19 cellular contexts compared by ENCODE assay signal in the genomic region with DNA sequence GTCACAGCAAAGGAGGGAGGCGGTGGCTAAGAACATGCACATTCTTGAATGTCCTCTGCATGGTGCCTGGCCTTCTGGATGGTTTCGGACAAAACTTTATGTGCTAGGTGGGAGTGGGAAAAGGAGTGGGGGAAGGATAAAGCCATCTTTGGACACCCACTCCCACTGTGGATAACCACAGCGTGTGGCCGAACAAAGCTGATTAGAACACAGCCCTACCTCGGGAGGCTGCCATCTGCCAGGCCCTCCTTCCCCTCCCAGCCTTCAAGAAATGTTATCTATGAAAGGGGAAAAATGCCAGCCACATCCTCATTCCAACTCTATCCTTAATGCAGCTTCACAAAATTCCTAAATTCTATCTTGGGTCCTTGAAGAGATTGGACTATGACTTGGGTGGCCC. TPM values are rescaled to one million over a fixed set of nuclear protein-coding genes. Genes with fewer than 3 reads are reported as not detected.
DNase-seq lines count a peak whose midpoint lies in the region; ATAC-seq, FAIRE-seq and TF ChIP-seq lines count a peak whose summit lies in the region.
"Had no signal": no experiment of that assay in that cellular context is flagged by ENCODE, and none has a peak within 500 bp of the region (broad histone marks: within the 10 kb centered on the region; RNA-seq: fewer than 3 reads in every experiment).

No MANE protein-coding gene starts in this region.

- no peak overlapping the region for H3K9ac ChIP-seq in IMR-90 (ENCODE audit: low read depth, low read length)
- H3K9ac ChIP-seq in astrocyte (ENCODE audit: low read length), result no peak overlapping the region
- no peak overlapping the region for H3K9ac ChIP-seq in mesenchymal stem cell (ENCODE audit: low read length)

- no peak overlapping the region for H2AFZ ChIP-seq in IMR-90 (replicated peaks; ENCODE audit: low read length, poor library complexity)
- H2AFZ ChIP-seq in astrocyte (ENCODE audit: low read depth, low read length), result no peak overlapping the region
- H2AFZ ChIP-seq in mesenchymal stem cell (ENCODE audit: low read depth, low read length), result no peak overlapping the region

- no peaks in the 10 kb centered on the region for H3K27me3 Mint-ChIP-seq in astrocyte (ENCODE audit: low read depth, unreplicated experiment)
- H3K27me3 Mint-ChIP-seq: IgD-negative memory B cell had no signal

- H4K8ac ChIP-seq in IMR-90 (ENCODE audit: low read depth in 2 of 2, low read length in 2 of 2) (peak overlapping the region in 1 of 2 experiments; percentile 25; a peak in 1 of 4 replicates), mesenchymal stem cell (ENCODE audit: low read length) (peak overlapping the region; percentile 31)

- TF ChIP-seq CTCF in IMR-90 (conservative IDR thresholded peaks at IDR 0.05; ENCODE audit: low read depth, low read length) (no peak), astrocyte (IDR thresholded peaks at IDR 0.05; ENCODE audit: insufficient read depth, low read depth, low read length) (no peak)

- H2BK120ac ChIP-seq in IMR-90 (ENCODE audit: low read depth, low read length) (no peak overlapping the region), mesenchymal stem cell (ENCODE audit: low read depth, low read length) (no peak overlapping the region)

- CTCF ChIA-PET in IMR-90 (lab: Yijun Ruan, JAX), result interaction anchor here (1.0 kb wide), 1 partner anchor 19 kb away, joined by 3 read pairs; no protein-coding TSS in a partner anchor

- peak overlapping the region; percentile 20 for H2AK9ac ChIP-seq in IMR-90 (replicated peaks; ENCODE audit: low read depth, low read length, poor library complexity)

- intact Hi-C loops in IMR-90 (cut with micrococcal nuclease), result no loop called here

- H3K14ac ChIP-seq in IMR-90 (replicated peaks; ENCODE audit: low read depth, low read length) (peak overlapping the region; percentile 61; the same call in 1 of the 2 replicates), mesenchymal stem cell (ENCODE audit: low read length in 2 of 2) (no peak overlapping the region)

- H2BK5ac ChIP-seq in IMR-90 (ENCODE audit: low read depth, low read length, poor library complexity, severe bottlenecking) (peak overlapping the region; percentile 95), mesenchymal stem cell (ENCODE audit: low read depth, low read length, poor library complexity, severe bottlenecking) (no peak overlapping the region)

- H3K79me1 ChIP-seq in IMR-90 (ENCODE audit: low read depth in 1 of 2, low read length in 2 of 2) (peaks cover 20 to 70% of the 10 kb centered on the region in 2 experiments), mesenchymal stem cell (replicated peaks; ENCODE audit: low read length, poor library complexity, severe bottlenecking) (peaks cover 2% of the 10 kb centered on the region)

- H3K9me3 ChIP-seq in IMR-90 (ENCODE audit: control insufficient read depth, insufficient read depth, low read length) (no peaks in the 10 kb centered on the region), astrocyte (ENCODE audit: insufficient read depth, low read depth, low read length) (no peaks in the 10 kb centered on the region), mesenchymal stem cell (ENCODE audit: control insufficient read depth, low read length) (no peaks in the 10 kb centered on the region)

- H4K20me1 ChIP-seq in IMR-90 (ENCODE audit: insufficient read depth, low read length) (peaks cover 72% of the 10 kb centered on the region), astrocyte (ENCODE audit: insufficient read depth, low read length) (peaks cover 56% of the 10 kb centered on the region)

- TF ChIP-seq POLR2A in IMR-90 (IDR thresholded peaks at IDR 0.05; ENCODE audit: low read depth, low read length), result no peak

- ATAC-seq in IMR-90 (ENCODE audit: low read depth), result no peak
- ATAC-seq: GM12878; naive thymus-derived CD8-positive, alpha-beta T cell had no signal

- no peak for FAIRE-seq in astrocyte (lab: Jason Lieb, UNC)
- FAIRE-seq: GM12878 had no signal

- H3K4me2 ChIP-seq in IMR-90 (ENCODE audit: low read depth, low read length), result no peak overlapping the region
- H3K4me2 ChIP-seq in astrocyte (ENCODE audit: low read length), result no peak overlapping the region
- no peak overlapping the region for H3K4me2 ChIP-seq in mesenchymal stem cell (ENCODE audit: low read length, poor library complexity, severe bottlenecking)

- peak overlapping the region; percentile 10; the same call in 1 of the 2 replicates for H3K18ac ChIP-seq in IMR-90 (ENCODE audit: low read depth, low read length)
- H3K18ac ChIP-seq in mesenchymal stem cell (ENCODE audit: low read depth in 1 of 2, low read length in 2 of 2), result no peak overlapping the region

- DNase-seq in IMR-90 (no peak), astrocyte (ENCODE audit: low read depth) (no peak), mesenchymal stem cell (no peak), substantia nigra (lab: John Stamatoyannopoulos, UW) (no peak), NCI-H187 treated with DMSO at 0.1 percent for 48 hours (lab: John Stamatoyannopoulos, UW) (no peak), GM19240 (ENCODE audit: insufficient read length, low spot score) (no peak)
- no peak for DNase-seq in activated CD4-positive, alpha-beta T cell treated with anti-CD3 and anti-CD28 coated beads, Interleukin-2, amount 50 U/mL, for 4 hours
- DNase-seq in activated CD8-positive, alpha-beta memory T cell treated with anti-CD3 and anti-CD28 coated beads, Interleukin-2, amount 50 U/mL, for 48 hours, result no peak
- DNase-seq: activated CD4-positive, alpha-beta T cell treated with anti-CD3 and anti-CD28 coated beads, Interleukin-2, amount 50 U/mL, for 1 hour; activated T-cell treated with anti-CD3 and anti-CD28 coated beads, Interleukin-2, amount 50 U/mL, for 48 hours; hypothalamus; naive thymus-derived CD8-positive, alpha-beta T cell; NCI-H2107; stimulated activated naive CD4-positive, alpha-beta T cell; T-helper 9 cell had no signal

- H4K91ac ChIP-seq in IMR-90 (ENCODE audit: insufficient read depth, low read depth, low read length) (no peak overlapping the region), mesenchymal stem cell (ENCODE audit: low read length) (no peak overlapping the region)

- TF ChIP-seq RAD21 in IMR-90 (IDR thresholded peaks at IDR 0.05; ENCODE audit: low read length), result no peak

- H3K9me3 Mint-ChIP-seq in astrocyte (ENCODE audit: unreplicated experiment), result no peaks in the 10 kb centered on the region
- H3K9me3 Mint-ChIP-seq: CD14-positive monocyte; dendritic cell treated with granulocyte-macrophage colony-stimulating factor and Interleukin-4, amounts not matched to agents 40 ng/mL and 50 ng/mL, for 4 days; IgD-negative memory B cell; naive thymus-derived CD8-positive, alpha-beta T cell had no signal

- POLR2A ChIA-PET in IMR-90 (lab: Charles Lee; ENCODE audit: unreplicated experiment), result interaction anchor here (1.0 kb wide), 1 partner anchor 8 kb away, joined by 3 read pairs; no protein-coding TSS in a partner anchor

- H3K27me3 ChIP-seq in IMR-90 (ENCODE audit: control insufficient read depth, insufficient read depth, low read length) (no peaks in the 10 kb centered on the region), astrocyte (ENCODE audit: insufficient read depth, low read length) (no peaks in the 10 kb centered on the region), mesenchymal stem cell (ENCODE audit: control insufficient read depth in 1 of 2, insufficient read depth in 1 of 2, low read length in 2 of 2) (no peaks in the 10 kb centered on the region)

- no peak overlapping the region for H2BK20ac ChIP-seq in IMR-90 (ENCODE audit: low read depth, low read length)

- peaks cover 45% of the 10 kb centered on the region for H3K4me1 ChIP-seq in IMR-90 (ENCODE audit: control insufficient read depth, insufficient read depth, low read length)
- H3K4me1 ChIP-seq in astrocyte (ENCODE audit: insufficient read depth, low read length), result peaks cover 49% of the 10 kb centered on the region
- H3K4me1 ChIP-seq in mesenchymal stem cell (ENCODE audit: control insufficient read depth, insufficient read depth, low read depth, low read length), result peaks cover 67% of the 10 kb centered on the region

- peaks cover 60% of the 10 kb centered on the region for H3K36me3 ChIP-seq in IMR-90 (ENCODE audit: control insufficient read depth, insufficient read depth, low read length)
- peaks cover 54% of the 10 kb centered on the region for H3K36me3 ChIP-seq in astrocyte (ENCODE audit: insufficient read depth, low read length)
- H3K36me3 ChIP-seq in mesenchymal stem cell (ENCODE audit: control insufficient read depth in 1 of 2, insufficient read depth in 2 of 2, low read depth in 1 of 2, low read length in 2 of 2), result peaks cover 64 to 65% of the 10 kb centered on the region in 2 experiments

- peak overlapping the region; percentile 6 for H3K27ac Mint-ChIP-seq in astrocyte (ENCODE audit: unreplicated experiment)
- H3K27ac Mint-ChIP-seq: dendritic cell treated with granulocyte-macrophage colony-stimulating factor and Interleukin-4, amounts not matched to agents 40 ng/mL and 50 ng/mL, for 4 days; IgD-negative memory B cell; naive thymus-derived CD8-positive, alpha-beta T cell had no signal

- H2AK5ac ChIP-seq in IMR-90 (ENCODE audit: low read depth, low read length) (peak overlapping the region; percentile 4; the same call in 1 of the 2 replicates), mesenchymal stem cell (ENCODE audit: low read length, severe bottlenecking) (peak overlapping the region; percentile 51)

- in situ Hi-C loops in IMR-90 (cut with MboI; ENCODE audit: low sequenced_read_pairs), result loop anchor here (5.0 kb wide), 1 partner anchor 117 kb away; no protein-coding TSS in a partner anchor

- no CpG with 5 or more reads among the region's 5 CpGs for WGBS in IMR-90 (ENCODE audit: extremely low coverage in 2 of 2, insufficient read length in 1 of 2), 2 experiments
- 92% methylated on average over 5 of the region's 5 CpGs for WGBS in mesenchymal stem cell

- H3K4ac ChIP-seq in IMR-90 (ENCODE audit: low read depth, low read length) (peak overlapping the region; percentile 48), mesenchymal stem cell (ENCODE audit: low read depth in 1 of 2, low read length in 2 of 2) (no peak overlapping the region)

- H3K36me3 Mint-ChIP-seq in astrocyte (ENCODE audit: low read depth, unreplicated experiment), result peaks cover 34% of the 10 kb centered on the region
- H3K36me3 Mint-ChIP-seq: CD14-positive monocyte; IgD-negative memory B cell; naive thymus-derived CD8-positive, alpha-beta T cell had no signal

- no peak overlapping the region for H3K4me3 ChIP-seq in IMR-90 (ENCODE audit: insufficient read depth, low read depth, low read length)
- H3K4me3 ChIP-seq in astrocyte (ENCODE audit: insufficient read depth, low read depth, low read length), result no peak overlapping the region
- no peak overlapping the region for H3K4me3 ChIP-seq in mesenchymal stem cell (ENCODE audit: insufficient read depth in 1 of 2, low read depth in 1 of 2, low read length in 2 of 2)
- H3K4me3 ChIP-seq: GM12878 had no signal

- peak overlapping the region; percentile 10; the same call in 1 of the 2 replicates for H3K23ac ChIP-seq in IMR-90 (ENCODE audit: low read depth, low read length)
- no peak overlapping the region for H3K23ac ChIP-seq in mesenchymal stem cell (ENCODE audit: low read length in 2 of 2)

- peak overlapping the region; percentile 62; the same call in 1 of the 2 replicates for H3K27ac ChIP-seq in IMR-90 (ENCODE audit: insufficient read depth, low read length)
- peak overlapping the region; percentile 28 for H3K27ac ChIP-seq in astrocyte (ENCODE audit: low read depth, low read length)
- peak overlapping the region; percentile 80 for H3K27ac ChIP-seq in mesenchymal stem cell (ENCODE audit: low read length, poor library complexity, severe bottlenecking)
- peak overlapping the region; percentile 50 for H3K27ac ChIP-seq in substantia nigra (ENCODE audit: low read depth, low read length, poor library complexity, severe bottlenecking)

- no TSS peak for BruUV-seq in IMR-90 (replicated peaks; lab: Mats Ljungman, UMichigan)

- dilution Hi-C loops in IMR-90 (cut with HindIII; ENCODE audit: low sequenced_read_pairs, unreplicated experiment), result no loop called here

- H2BK12ac ChIP-seq in mesenchymal stem cell (ENCODE audit: low read length in 2 of 2), result no peak overlapping the region

- H3K9me1 ChIP-seq in IMR-90 (ENCODE audit: insufficient read depth, low read length), result peaks cover 50% of the 10 kb centered on the region

- H3K4me1 Mint-ChIP-seq in astrocyte (ENCODE audit: low read depth, unreplicated experiment), result peaks cover 57% of the 10 kb centered on the region
- H3K4me1 Mint-ChIP-seq: CD14-positive monocyte, IgD-negative memory B cell had no signal

- H3K56ac ChIP-seq in IMR-90 (ENCODE audit: extremely low read depth, insufficient read depth, low read length), result no peak overlapping the region

- H2BK15ac ChIP-seq in IMR-90 (ENCODE audit: low read depth, low read length) (peak overlapping the region; percentile 7; the same call in 1 of the 3 replicates), mesenchymal stem cell (ENCODE audit: low read depth, poor library complexity, severe bottlenecking) (peak overlapping the region; percentile 15)

- H4K5ac ChIP-seq in IMR-90 (ENCODE audit: low read depth, low read length), result no peak overlapping the region

- H3K79me2 ChIP-seq in astrocyte (ENCODE audit: insufficient read depth, low read length), result peaks cover 49% of the 10 kb centered on the region

- H3K4me3 Mint-ChIP-seq in astrocyte (ENCODE audit: unreplicated experiment), result no peak overlapping the region
- H3K4me3 Mint-ChIP-seq: CD14-positive monocyte; dendritic cell treated with granulocyte-macrophage colony-stimulating factor and Interleukin-4, amounts not matched to agents 40 ng/mL and 50 ng/mL, for 4 days; IgD-negative memory B cell; naive thymus-derived CD8-positive, alpha-beta T cell had no signal

RNA-seq across cellular contexts. Expression of a gene that starts 18.8 kb away (rescaled TPM):
- total RNA-seq in IMR-90 (2012; rRNA removed) (162 and 172 TPM in 2 replicates), astrocyte (150 and 197 TPM in 2 replicates)
- polyA plus RNA-seq in IMR-90 (2012; rRNA removed), result 176 and 230 TPM in 2 replicates
- polyA plus RNA-seq in IMR-90 (2012; cell fraction: cytosol; rRNA removed), result 168 and 220 TPM in 2 replicates
- polyA plus RNA-seq in IMR-90 (2012; cell fraction: nucleus; rRNA removed; ENCODE audit: low replicate concordance), result 530 and 567 TPM in 2 replicates
- polyA plus RNA-seq in mesenchymal stem cell (2013, experiment 1 of 2), result 16.1 TPM
- 15.4 TPM for polyA plus RNA-seq in mesenchymal stem cell (2013, experiment 2 of 2)
- total RNA-seq: naive thymus-derived CD8-positive, alpha-beta T cell had no signal
- polyA plus RNA-seq: CD14-positive monocyte; IgD-negative memory B cell; naive thymus-derived CD8-positive, alpha-beta T cell had no signal

Comparison
In these comparisons a context has a peak if more than half of its experiments do, and no peak if none do; other contexts are left out.
1. H3K27ac ChIP-seq: peak in every context shown above with its lines; median percentile 80 in mesenchymal stem cell; 62 in IMR-90; 50 in substantia nigra; 28 in astrocyte.